2 cellular contexts compared by ENCODE assay signal in the genomic region with DNA sequence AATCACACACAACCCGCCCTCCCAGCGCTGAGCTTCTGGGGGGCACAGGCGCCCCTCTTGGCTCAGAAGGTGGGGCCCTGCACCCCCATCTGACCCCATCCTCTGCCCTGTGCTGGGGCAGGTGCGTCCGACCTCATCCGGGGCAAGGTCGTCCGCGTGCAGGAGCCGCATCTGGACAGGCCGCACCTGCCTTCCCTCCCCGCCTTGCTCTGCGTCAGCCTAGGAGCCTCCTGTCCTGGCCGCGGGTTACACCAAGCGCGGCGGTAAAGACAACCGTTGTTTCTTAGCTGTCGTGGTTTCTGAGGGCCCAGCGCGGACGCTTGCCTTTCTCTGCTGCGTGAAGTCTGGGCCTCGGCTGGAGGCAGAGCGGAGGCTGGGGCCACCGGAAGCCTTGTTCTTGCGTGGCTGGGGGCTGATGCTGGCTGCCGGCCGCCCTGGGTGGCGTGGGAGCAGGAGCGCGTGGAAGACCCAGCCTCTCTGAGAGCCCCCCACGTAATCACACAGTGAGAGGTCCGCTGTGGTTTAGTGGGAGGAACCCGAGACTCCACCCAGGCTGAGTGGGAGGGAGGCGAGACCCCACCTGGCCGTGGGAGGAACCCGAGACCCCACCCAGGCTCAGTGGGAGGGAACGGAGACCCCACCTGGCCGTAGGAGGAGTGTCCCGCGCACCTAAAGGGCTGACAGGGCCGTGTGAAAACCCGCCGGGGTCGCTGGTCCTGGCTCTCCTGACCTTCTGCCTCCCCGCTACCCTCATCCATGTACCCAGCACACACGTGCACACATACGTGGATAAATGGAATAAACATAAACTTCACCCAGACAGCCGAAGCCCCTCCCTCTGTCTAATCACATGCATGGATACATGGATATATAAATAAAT.
TF ChIP-seq lines count a peak whose summit lies in the region.

No MANE protein-coding gene starts in this region.

TF ChIP-seq in HEK293, 187 proteins besides CTCF, POLR2A, EP300 and RAD21:
- TF ChIP-seq KLF1 (tag by site-specific recombination; IDR thresholded peaks at IDR 0.05) (peak; percentile 59), GLIS2 (tag by site-specific recombination; IDR thresholded peaks at IDR 0.05) (0 out of 2 replicates have a peak, but pooled peaks have one; percentile 12)
- TF ChIP-seq, protein P1, sequence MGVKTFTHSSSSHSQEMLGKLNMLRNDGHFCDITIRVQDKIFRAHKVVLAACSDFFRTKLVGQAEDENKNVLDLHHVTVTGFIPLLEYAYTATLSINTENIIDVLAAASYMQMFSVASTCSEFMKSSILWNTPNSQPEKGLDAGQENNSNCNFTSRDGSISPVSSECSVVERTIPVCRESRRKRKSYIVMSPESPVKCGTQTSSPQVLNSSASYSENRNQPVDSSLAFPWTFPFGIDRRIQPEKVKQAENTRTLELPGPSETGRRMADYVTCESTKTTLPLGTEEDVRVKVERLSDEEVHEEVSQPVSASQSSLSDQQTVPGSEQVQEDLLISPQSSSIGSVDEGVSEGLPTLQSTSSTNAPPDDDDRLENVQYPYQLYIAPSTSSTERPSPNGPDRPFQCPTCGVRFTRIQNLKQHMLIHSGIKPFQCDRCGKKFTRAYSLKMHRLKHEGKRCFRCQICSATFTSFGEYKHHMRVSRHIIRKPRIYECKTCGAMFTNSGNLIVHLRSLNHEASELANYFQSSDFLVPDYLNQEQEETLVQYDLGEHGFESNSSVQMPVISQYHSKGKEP (tag by site-specific recombination; IDR thresholded peaks at IDR 0.05) = no peak

TF ChIP-seq in HepG2, 621 proteins besides CTCF, POLR2A, EP300 and RAD21:
- TF ChIP-seq, protein P2, sequence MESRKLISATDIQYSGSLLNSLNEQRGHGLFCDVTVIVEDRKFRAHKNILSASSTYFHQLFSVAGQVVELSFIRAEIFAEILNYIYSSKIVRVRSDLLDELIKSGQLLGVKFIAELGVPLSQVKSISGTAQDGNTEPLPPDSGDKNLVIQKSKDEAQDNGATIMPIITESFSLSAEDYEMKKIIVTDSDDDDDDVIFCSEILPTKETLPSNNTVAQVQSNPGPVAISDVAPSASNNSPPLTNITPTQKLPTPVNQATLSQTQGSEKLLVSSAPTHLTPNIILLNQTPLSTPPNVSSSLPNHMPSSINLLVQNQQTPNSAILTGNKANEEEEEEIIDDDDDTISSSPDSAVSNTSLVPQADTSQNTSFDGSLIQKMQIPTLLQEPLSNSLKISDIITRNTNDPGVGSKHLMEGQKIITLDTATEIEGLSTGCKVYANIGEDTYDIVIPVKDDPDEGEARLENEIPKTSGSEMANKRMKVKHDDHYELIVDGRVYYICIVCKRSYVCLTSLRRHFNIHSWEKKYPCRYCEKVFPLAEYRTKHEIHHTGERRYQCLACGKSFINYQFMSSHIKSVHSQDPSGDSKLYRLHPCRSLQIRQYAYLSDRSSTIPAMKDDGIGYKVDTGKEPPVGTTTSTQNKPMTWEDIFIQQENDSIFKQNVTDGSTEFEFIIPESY (CRISPR knock-in tag; IDR thresholded peaks at IDR 0.05) = 0 out of 2 replicates have a peak, but pooled peaks have one; percentile 16
- TF ChIP-seq HMG20A (CRISPR knock-in tag; IDR thresholded peaks at IDR 0.05; ENCODE audit: borderline replicate concordance) = no peak
TF ChIP-seq in HepG2: peak in this region for 1.
